ENCODE assay signal across 13 cellular contexts in genomic region chr1:8134546-8135235, GRCh38.
DNase-seq lines count a peak whose midpoint lies in the region; ATAC-seq, FAIRE-seq and TF ChIP-seq lines count a peak whose summit lies in the region.
"Had no signal": no experiment of that assay in that cellular context is flagged by ENCODE, and none has a peak within 500 bp of the region (broad histone marks: within the 10 kb centered on the region; RNA-seq: fewer than 3 reads in every experiment).

No MANE protein-coding gene starts in this region.

- DNase-seq in GM04503 (ENCODE audit: low read depth) (peak; percentile 31), amniotic epithelial cell (ENCODE audit: low read depth) (peak; percentile 82), left ventricle myocardium inferior (no peak), frontal cortex (ENCODE audit: low spot score in 2 of 2) (no peak), activated gamma-delta T cell treated with Interleukin-2 at 50 U/mL for 16 hours (no peak)
- DNase-seq: CD4-positive, alpha-beta T cell; NCI-H1105 treated with DMSO at 0.1 percent for 48 hours; NK-92 treated with Interleukin-12 subunit alpha and Interleukin-12 subunit beta, amount 100 ng/mL, for 24 hours; stimulated activated CD8-positive, alpha-beta memory T cell treated with anti-CD3 and anti-CD28 coated beads, Interleukin-4, amount 100 ng/mL, for 48 hours had no signal

- no peaks in the 10 kb centered on the region for H3K36me3 ChIP-seq in left ventricle myocardium inferior
- no peaks in the 10 kb centered on the region for H3K36me3 ChIP-seq in skeletal muscle satellite cell (ENCODE audit: insufficient read depth, low read length)

- no peak for ATAC-seq in HG03280 (IDR thresholded peaks at IDR 0.05; ENCODE audit: unreplicated experiment)
- ATAC-seq in HG03342 (IDR thresholded peaks at IDR 0.05; ENCODE audit: unreplicated experiment): no peak

- H3K27me3 ChIP-seq in left ventricle myocardium inferior (ENCODE audit: low read depth): no peaks in the 10 kb centered on the region
- H3K27me3 ChIP-seq in skeletal muscle satellite cell (ENCODE audit: control insufficient read depth, insufficient read depth, low read length): no peaks in the 10 kb centered on the region

- H3K9me3 ChIP-seq in left ventricle myocardium inferior (replicated peaks) (no peaks in the 10 kb centered on the region), skeletal muscle satellite cell (replicated peaks; ENCODE audit: low read length) (no peaks in the 10 kb centered on the region)

- H3K4me2 ChIP-seq in skeletal muscle satellite cell (ENCODE audit: low read length): peak overlapping the region; percentile 64

- no peak for TF ChIP-seq CTCF in left ventricle myocardium inferior (IDR thresholded peaks at IDR 0.05; ENCODE audit: borderline replicate concordance)

- intact Hi-C loops in left ventricle myocardium inferior (cut with micrococcal nuclease): no loop called here

- H3K4me3 ChIP-seq in left ventricle myocardium inferior: peak overlapping the region; percentile 27
- peak overlapping the region; percentile 44 for H3K4me3 ChIP-seq in skeletal muscle satellite cell (ENCODE audit: low read length)
- H3K4me3 ChIP-seq: lung had no signal

- peak overlapping the region; percentile 81 for H3K27ac ChIP-seq in left ventricle myocardium inferior (replicated peaks)

- H3K4me1 ChIP-seq in left ventricle myocardium inferior (peaks cover 43% of the 10 kb centered on the region), skeletal muscle satellite cell (ENCODE audit: control insufficient read depth, insufficient read depth, low read length) (peaks cover 63% of the 10 kb centered on the region)

- H3K9ac ChIP-seq in skeletal muscle satellite cell (ENCODE audit: low read depth, low read length): peak overlapping the region; percentile 76

- FAIRE-seq in frontal cortex (lab: Jason Lieb, UNC): no peak

Comparison
In these comparisons a context has a peak if more than half of its experiments do, and no peak if none do; other contexts are left out.
1. DNase-seq: peak in GM04503 (single experiment) and amniotic epithelial cell (single experiment); none in left ventricle myocardium inferior (single experiment), frontal cortex (0 of 2) and activated gamma-delta T cell treated with Interleukin-2 at 50 U/mL for 16 hours (single experiment).